ENCODE assay signal across 1 cellular context in the genomic region with DNA sequence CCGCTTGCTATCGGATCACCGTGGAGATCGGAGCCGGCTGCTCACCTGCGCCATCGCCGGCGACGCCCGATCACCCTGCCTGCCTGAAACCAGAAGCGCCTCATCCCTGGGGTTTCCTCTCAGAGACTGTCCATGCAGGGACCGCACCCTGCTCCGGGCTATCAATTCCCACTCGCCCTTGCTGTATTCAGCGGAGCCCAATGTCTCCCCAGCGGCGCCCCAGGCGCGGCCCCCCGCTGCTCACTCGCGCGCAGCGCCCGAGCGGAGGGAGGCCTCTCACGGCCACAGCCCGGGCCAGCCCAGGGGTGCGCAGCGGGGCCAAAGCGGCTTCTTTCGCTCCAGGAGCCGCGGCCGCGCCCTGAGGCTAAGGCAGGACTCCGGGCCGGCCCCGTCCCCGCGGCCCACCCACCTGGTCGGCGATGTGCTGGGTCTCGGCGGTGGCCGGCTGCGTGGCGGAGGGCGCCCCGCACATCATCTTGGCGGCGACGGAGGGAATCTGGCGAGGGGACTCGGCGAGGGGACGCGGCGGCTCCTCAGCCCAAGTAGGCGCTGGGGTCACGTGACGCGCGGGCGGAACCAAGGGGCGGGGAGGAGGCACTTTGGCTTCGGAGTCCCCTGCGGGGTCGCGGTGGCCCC.
TF ChIP-seq lines count a peak whose summit lies in the region.

A gene with protein sequence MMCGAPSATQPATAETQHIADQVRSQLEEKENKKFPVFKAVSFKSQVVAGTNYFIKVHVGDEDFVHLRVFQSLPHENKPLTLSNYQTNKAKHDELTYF (minus strand): TSS at position 514 of the 636 bp plus-strand sequence. CDS start 39 bp downstream, at position 475.

TF ChIP-seq in K562, 482 proteins besides CTCF, POLR2A, EP300 and RAD21 (continued from another document and continues in another):
- TF ChIP-seq, protein P1, sequence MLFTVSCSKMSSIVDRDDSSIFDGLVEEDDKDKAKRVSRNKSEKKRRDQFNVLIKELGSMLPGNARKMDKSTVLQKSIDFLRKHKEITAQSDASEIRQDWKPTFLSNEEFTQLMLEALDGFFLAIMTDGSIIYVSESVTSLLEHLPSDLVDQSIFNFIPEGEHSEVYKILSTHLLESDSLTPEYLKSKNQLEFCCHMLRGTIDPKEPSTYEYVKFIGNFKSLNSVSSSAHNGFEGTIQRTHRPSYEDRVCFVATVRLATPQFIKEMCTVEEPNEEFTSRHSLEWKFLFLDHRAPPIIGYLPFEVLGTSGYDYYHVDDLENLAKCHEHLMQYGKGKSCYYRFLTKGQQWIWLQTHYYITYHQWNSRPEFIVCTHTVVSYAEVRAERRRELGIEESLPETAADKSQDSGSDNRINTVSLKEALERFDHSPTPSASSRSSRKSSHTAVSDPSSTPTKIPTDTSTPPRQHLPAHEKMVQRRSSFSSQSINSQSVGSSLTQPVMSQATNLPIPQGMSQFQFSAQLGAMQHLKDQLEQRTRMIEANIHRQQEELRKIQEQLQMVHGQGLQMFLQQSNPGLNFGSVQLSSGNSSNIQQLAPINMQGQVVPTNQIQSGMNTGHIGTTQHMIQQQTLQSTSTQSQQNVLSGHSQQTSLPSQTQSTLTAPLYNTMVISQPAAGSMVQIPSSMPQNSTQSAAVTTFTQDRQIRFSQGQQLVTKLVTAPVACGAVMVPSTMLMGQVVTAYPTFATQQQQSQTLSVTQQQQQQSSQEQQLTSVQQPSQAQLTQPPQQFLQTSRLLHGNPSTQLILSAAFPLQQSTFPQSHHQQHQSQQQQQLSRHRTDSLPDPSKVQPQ (CRISPR knock-in tag; IDR thresholded peaks at IDR 0.05; ENCODE audit: borderline replicate concordance): no peak
- TF ChIP-seq, protein P2, sequence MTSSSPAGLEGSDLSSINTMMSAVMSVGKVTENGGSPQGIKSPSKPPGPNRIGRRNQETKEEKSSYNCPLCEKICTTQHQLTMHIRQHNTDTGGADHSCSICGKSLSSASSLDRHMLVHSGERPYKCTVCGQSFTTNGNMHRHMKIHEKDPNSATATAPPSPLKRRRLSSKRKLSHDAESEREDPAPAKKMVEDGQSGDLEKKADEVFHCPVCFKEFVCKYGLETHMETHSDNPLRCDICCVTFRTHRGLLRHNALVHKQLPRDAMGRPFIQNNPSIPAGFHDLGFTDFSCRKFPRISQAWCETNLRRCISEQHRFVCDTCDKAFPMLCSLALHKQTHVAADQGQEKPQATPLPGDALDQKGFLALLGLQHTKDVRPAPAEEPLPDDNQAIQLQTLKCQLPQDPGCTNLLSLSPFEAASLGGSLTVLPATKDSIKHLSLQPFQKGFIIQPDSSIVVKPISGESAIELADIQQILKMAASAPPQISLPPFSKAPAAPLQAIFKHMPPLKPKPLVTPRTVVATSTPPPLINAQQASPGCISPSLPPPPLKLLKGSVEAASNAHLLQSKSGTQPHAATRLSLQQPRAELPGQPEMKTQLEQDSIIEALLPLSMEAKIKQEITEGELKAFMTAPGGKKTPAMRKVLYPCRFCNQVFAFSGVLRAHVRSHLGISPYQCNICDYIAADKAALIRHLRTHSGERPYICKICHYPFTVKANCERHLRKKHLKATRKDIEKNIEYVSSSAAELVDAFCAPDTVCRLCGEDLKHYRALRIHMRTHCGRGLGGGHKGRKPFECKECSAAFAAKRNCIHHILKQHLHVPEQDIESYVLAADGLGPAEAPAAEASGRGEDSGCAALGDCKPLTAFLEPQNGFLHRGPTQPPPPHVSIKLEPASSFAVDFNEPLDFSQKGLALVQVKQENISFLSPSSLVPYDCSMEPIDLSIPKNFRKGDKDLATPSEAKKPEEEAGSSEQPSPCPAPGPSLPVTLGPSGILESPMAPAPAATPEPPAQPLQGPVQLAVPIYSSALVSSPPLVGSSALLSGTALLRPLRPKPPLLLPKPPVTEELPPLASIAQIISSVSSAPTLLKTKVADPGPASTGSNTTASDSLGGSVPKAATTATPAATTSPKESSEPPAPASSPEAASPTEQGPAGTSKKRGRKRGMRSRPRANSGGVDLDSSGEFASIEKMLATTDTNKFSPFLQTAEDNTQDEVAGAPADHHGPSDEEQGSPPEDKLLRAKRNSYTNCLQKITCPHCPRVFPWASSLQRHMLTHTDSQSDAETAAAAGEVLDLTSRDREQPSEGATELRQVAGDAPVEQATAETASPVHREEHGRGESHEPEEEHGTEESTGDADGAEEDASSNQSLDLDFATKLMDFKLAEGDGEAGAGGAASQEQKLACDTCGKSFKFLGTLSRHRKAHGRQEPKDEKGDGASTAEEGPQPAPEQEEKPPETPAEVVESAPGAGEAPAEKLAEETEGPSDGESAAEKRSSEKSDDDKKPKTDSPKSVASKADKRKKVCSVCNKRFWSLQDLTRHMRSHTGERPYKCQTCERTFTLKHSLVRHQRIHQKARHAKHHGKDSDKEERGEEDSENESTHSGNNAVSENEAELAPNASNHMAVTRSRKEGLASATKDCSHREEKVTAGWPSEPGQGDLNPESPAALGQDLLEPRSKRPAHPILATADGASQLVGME (CRISPR knock-in tag; IDR thresholded peaks at IDR 0.05): peak; percentile 88
- TF ChIP-seq RUNX1 (IDR thresholded peaks at IDR 0.05; ENCODE audit: low read depth) (no peak), ZNF217 (CRISPR knock-in tag; IDR thresholded peaks at IDR 0.05) (no peak), FOXA3 (CRISPR knock-in tag; conservative IDR thresholded peaks at IDR 0.05 in 1 of 2, IDR thresholded peaks at IDR 0.05 in 1 of 2) (0 out of 4 replicates have a peak, but pooled peaks of 1 of the 2 experiments have one; percentile 32), ZKSCAN3 (CRISPR knock-in tag; IDR thresholded peaks at IDR 0.05) (no peak), SOX6 (IDR thresholded peaks at IDR 0.05) (no peak), KDM2B (CRISPR knock-in tag; IDR thresholded peaks at IDR 0.05) (peak; percentile 94; the same call in 1 of the 2 replicates), SLC30A9 (CRISPR knock-in tag; IDR thresholded peaks at IDR 0.05) (no peak), JUND (IDR thresholded peaks at IDR 0.05; ENCODE audit: borderline replicate concordance, low read depth, low read length) (peak; percentile 78; the same call in 1 of the 2 replicates), JUND (tag; IDR thresholded peaks at IDR 0.05; ENCODE audit: borderline replicate concordance, low read depth, low read length) (no peak), ZNF699 (CRISPR knock-in tag; IDR thresholded peaks at IDR 0.05; ENCODE audit: insufficient replicate concordance) (no peak), RNF2 (IDR thresholded peaks at IDR 0.05) (no peak), EZH2 (IDR thresholded peaks at IDR 0.05; ENCODE audit: borderline replicate concordance, low read depth, low read length) (no peak), RBFOX2 (IDR thresholded peaks at IDR 0.05; ENCODE audit: low read depth, low read length) (peak; percentile 96), NR2C2 (CRISPR knock-in tag; IDR thresholded peaks at IDR 0.05) (0 out of 2 replicates have a peak, but pooled peaks have one; percentile 57), NR2C2 (tag; IDR thresholded peaks at IDR 0.05) (no peak), ZNF785 (CRISPR knock-in tag; IDR thresholded peaks at IDR 0.05) (no peak), ZNF174 (CRISPR knock-in tag; IDR thresholded peaks at IDR 0.05) (no peak), SMARCB1 (IDR thresholded peaks at IDR 0.05; ENCODE audit: insufficient read length, low read depth) (no peak), RBM15 (IDR thresholded peaks at IDR 0.05; ENCODE audit: insufficient read depth, low read length) (no peak), DACH1 (IDR thresholded peaks at IDR 0.05; ENCODE audit: partially characterized antibody) (no peak), TSC22D4 (tag; IDR thresholded peaks at IDR 0.05) (no peak), STAT5B (CRISPR knock-in tag; IDR thresholded peaks at IDR 0.05) (no peak), ARHGAP35 (IDR thresholded peaks at IDR 0.05; ENCODE audit: partially characterized antibody) (no peak), SAFB (IDR thresholded peaks at IDR 0.05; ENCODE audit: borderline replicate concordance, low read depth, low read length) (0 out of 2 replicates have a peak, but pooled peaks have one; percentile 34), C11orf30 (IDR thresholded peaks at IDR 0.05; ENCODE audit: low read depth) (peak; percentile 19; the same call in 1 of the 2 replicates)
- TF ChIP-seq, protein P3, sequence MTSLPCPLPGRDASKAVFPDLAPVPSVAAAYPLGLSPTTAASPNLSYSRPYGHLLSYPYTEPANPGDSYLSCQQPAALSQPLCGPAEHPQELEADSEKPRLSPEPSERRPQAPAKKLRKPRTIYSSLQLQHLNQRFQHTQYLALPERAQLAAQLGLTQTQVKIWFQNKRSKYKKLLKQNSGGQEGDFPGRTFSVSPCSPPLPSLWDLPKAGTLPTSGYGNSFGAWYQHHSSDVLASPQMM (CRISPR knock-in tag; IDR thresholded peaks at IDR 0.05): no peak
- TF ChIP-seq, protein P4, sequence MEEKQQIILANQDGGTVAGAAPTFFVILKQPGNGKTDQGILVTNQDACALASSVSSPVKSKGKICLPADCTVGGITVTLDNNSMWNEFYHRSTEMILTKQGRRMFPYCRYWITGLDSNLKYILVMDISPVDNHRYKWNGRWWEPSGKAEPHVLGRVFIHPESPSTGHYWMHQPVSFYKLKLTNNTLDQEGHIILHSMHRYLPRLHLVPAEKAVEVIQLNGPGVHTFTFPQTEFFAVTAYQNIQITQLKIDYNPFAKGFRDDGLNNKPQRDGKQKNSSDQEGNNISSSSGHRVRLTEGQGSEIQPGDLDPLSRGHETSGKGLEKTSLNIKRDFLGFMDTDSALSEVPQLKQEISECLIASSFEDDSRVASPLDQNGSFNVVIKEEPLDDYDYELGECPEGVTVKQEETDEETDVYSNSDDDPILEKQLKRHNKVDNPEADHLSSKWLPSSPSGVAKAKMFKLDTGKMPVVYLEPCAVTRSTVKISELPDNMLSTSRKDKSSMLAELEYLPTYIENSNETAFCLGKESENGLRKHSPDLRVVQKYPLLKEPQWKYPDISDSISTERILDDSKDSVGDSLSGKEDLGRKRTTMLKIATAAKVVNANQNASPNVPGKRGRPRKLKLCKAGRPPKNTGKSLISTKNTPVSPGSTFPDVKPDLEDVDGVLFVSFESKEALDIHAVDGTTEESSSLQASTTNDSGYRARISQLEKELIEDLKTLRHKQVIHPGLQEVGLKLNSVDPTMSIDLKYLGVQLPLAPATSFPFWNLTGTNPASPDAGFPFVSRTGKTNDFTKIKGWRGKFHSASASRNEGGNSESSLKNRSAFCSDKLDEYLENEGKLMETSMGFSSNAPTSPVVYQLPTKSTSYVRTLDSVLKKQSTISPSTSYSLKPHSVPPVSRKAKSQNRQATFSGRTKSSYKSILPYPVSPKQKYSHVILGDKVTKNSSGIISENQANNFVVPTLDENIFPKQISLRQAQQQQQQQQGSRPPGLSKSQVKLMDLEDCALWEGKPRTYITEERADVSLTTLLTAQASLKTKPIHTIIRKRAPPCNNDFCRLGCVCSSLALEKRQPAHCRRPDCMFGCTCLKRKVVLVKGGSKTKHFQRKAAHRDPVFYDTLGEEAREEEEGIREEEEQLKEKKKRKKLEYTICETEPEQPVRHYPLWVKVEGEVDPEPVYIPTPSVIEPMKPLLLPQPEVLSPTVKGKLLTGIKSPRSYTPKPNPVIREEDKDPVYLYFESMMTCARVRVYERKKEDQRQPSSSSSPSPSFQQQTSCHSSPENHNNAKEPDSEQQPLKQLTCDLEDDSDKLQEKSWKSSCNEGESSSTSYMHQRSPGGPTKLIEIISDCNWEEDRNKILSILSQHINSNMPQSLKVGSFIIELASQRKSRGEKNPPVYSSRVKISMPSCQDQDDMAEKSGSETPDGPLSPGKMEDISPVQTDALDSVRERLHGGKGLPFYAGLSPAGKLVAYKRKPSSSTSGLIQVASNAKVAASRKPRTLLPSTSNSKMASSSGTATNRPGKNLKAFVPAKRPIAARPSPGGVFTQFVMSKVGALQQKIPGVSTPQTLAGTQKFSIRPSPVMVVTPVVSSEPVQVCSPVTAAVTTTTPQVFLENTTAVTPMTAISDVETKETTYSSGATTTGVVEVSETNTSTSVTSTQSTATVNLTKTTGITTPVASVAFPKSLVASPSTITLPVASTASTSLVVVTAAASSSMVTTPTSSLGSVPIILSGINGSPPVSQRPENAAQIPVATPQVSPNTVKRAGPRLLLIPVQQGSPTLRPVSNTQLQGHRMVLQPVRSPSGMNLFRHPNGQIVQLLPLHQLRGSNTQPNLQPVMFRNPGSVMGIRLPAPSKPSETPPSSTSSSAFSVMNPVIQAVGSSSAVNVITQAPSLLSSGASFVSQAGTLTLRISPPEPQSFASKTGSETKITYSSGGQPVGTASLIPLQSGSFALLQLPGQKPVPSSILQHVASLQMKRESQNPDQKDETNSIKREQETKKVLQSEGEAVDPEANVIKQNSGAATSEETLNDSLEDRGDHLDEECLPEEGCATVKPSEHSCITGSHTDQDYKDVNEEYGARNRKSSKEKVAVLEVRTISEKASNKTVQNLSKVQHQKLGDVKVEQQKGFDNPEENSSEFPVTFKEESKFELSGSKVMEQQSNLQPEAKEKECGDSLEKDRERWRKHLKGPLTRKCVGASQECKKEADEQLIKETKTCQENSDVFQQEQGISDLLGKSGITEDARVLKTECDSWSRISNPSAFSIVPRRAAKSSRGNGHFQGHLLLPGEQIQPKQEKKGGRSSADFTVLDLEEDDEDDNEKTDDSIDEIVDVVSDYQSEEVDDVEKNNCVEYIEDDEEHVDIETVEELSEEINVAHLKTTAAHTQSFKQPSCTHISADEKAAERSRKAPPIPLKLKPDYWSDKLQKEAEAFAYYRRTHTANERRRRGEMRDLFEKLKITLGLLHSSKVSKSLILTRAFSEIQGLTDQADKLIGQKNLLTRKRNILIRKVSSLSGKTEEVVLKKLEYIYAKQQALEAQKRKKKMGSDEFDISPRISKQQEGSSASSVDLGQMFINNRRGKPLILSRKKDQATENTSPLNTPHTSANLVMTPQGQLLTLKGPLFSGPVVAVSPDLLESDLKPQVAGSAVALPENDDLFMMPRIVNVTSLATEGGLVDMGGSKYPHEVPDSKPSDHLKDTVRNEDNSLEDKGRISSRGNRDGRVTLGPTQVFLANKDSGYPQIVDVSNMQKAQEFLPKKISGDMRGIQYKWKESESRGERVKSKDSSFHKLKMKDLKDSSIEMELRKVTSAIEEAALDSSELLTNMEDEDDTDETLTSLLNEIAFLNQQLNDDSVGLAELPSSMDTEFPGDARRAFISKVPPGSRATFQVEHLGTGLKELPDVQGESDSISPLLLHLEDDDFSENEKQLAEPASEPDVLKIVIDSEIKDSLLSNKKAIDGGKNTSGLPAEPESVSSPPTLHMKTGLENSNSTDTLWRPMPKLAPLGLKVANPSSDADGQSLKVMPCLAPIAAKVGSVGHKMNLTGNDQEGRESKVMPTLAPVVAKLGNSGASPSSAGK (IDR thresholded peaks at IDR 0.05): no peak; the same call in 1 of the 2 replicates
- TF ChIP-seq, protein P5, sequence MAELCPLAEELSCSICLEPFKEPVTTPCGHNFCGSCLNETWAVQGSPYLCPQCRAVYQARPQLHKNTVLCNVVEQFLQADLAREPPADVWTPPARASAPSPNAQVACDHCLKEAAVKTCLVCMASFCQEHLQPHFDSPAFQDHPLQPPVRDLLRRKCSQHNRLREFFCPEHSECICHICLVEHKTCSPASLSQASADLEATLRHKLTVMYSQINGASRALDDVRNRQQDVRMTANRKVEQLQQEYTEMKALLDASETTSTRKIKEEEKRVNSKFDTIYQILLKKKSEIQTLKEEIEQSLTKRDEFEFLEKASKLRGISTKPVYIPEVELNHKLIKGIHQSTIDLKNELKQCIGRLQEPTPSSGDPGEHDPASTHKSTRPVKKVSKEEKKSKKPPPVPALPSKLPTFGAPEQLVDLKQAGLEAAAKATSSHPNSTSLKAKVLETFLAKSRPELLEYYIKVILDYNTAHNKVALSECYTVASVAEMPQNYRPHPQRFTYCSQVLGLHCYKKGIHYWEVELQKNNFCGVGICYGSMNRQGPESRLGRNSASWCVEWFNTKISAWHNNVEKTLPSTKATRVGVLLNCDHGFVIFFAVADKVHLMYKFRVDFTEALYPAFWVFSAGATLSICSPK (IDR thresholded peaks at IDR 0.05; ENCODE audit: borderline replicate concordance): no peak
